In the genomic region with DNA sequence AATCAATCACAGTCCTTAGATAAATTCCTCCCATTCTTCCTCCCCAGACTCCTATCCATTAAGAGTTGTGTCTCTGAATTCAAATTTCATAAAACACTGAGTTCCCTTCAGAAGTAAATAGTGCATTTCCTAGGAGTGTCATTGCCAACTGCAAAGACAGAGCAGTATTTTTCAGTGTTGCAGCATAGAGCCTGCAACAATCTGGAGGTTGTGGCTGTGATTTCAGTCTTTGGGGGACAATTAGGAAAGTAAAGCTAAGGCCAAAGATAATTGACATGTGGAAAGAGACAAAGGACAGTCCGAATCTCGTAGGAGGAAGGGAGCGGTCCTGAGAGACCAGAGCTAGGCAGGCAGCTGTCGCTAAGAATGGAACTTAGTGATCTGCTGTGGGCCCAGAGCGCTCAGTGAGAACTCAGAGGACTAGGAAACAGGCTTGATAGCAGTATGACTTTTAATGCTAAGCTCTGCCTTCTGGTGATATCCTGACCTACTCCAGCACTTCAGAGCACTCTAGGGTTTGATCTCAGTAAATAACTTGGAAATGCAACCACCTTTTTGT, we compare ENCODE assay signal across 17 cellular contexts. TPM values are rescaled to one million over a fixed set of nuclear protein-coding genes. Genes with fewer than 3 reads are reported as not detected.
DNase-seq lines count a peak whose midpoint lies in the region; ATAC-seq and TF ChIP-seq lines count a peak whose summit lies in the region.
"Had no signal": no experiment of that assay in that cellular context is flagged by ENCODE, and none has a peak within 500 bp of the region (broad histone marks: within the 10 kb centered on the region; RNA-seq: fewer than 3 reads in every experiment).

No MANE protein-coding gene starts in this region.

- no peak overlapping the region for H3K4me3 Mint-ChIP-seq in memory B cell
- no peak overlapping the region for H3K4me3 Mint-ChIP-seq in activated naive CD4-positive, alpha-beta T cell treated with anti-CD3 and anti-CD28 coated beads for 36 hours
- no peak overlapping the region for H3K4me3 Mint-ChIP-seq in stimulated activated naive CD8-positive, alpha-beta T cell treated with anti-CD3 and anti-CD28 coated beads, Interleukin-15, amount 100 ng/mL, for 72 hours

- H3K9me3 ChIP-seq in spleen (no peaks in the 10 kb centered on the region), adrenal gland (replicated peaks in 1 of 3) (no peaks in the 10 kb centered on the region)

- no peaks in the 10 kb centered on the region for H3K9me3 Mint-ChIP-seq in memory B cell
- no peaks in the 10 kb centered on the region for H3K9me3 Mint-ChIP-seq in activated naive CD4-positive, alpha-beta T cell treated with anti-CD3 and anti-CD28 coated beads for 36 hours
- H3K9me3 Mint-ChIP-seq in stimulated activated naive CD8-positive, alpha-beta T cell treated with anti-CD3 and anti-CD28 coated beads, Interleukin-15, amount 100 ng/mL, for 72 hours, result no peaks in the 10 kb centered on the region
- H3K9me3 Mint-ChIP-seq: activated T-helper 2 cell treated with anti-CD3 and anti-CD28 coated beads, Interferon-gamma antibody, Interleukin-2, Interleukin-4, amounts not matched to agents 10 μg/mL and 5 μg/mL and 100 μg/mL, durations not matched to agents 14 hours and 24 hours and 36 hours had no signal

- intact Hi-C loops in Right ventricle myocardium inferior (cut with DNase I) (no loop called here), cardiac septum (cut with DNase I) (no loop called here), spleen (cut with DNase I; ENCODE audit: low total_unique reads) (no loop called here), adrenal gland (cut with DNase I) (no loop called here)
- intact Hi-C loops in activated naive CD4-positive, alpha-beta T cell treated with anti-CD3 and anti-CD28 coated beads for 36 hours (cut with micrococcal nuclease), result no loop called here

- peak overlapping the region; percentile 21 for H3K27ac Mint-ChIP-seq in memory B cell
- no peak overlapping the region for H3K27ac Mint-ChIP-seq in activated naive CD4-positive, alpha-beta T cell treated with anti-CD3 and anti-CD28 coated beads for 36 hours
- peak overlapping the region in 1 of 2 donors; percentile 2 for H3K27ac Mint-ChIP-seq in stimulated activated naive CD8-positive, alpha-beta T cell treated with anti-CD3 and anti-CD28 coated beads, Interleukin-15, amount 100 ng/mL, for 72 hours
- H3K27ac Mint-ChIP-seq: activated T-helper 2 cell treated with anti-CD3 and anti-CD28 coated beads, Interferon-gamma antibody, Interleukin-2, Interleukin-4, amounts not matched to agents 10 μg/mL and 5 μg/mL and 100 μg/mL, durations not matched to agents 14 hours and 24 hours and 36 hours had no signal

- TF ChIP-seq POLR2A in spleen (IDR thresholded peaks at IDR 0.05) (no peak), adrenal gland (IDR thresholded peaks at IDR 0.05) (no peak)

- H3K27me3 ChIP-seq in spleen (replicated peaks in 1 of 7) (no peaks in the 10 kb centered on the region), adrenal gland (no peaks in the 10 kb centered on the region)

- peak; percentile 90 for ATAC-seq in Right ventricle myocardium inferior
- no peak for ATAC-seq in memory B cell (ENCODE audit: low read depth)
- no peak for ATAC-seq in stimulated activated naive CD8-positive, alpha-beta T cell treated with anti-CD3 and anti-CD28 coated beads, Interleukin-15, amount 100 ng/mL, for 72 hours
- ATAC-seq: Panc1 had no signal

- H3K36me3 Mint-ChIP-seq in memory B cell, result peaks cover 49% of the 10 kb centered on the region
- H3K36me3 Mint-ChIP-seq in activated naive CD4-positive, alpha-beta T cell treated with anti-CD3 and anti-CD28 coated beads for 36 hours (ENCODE audit: low read depth), result peaks cover 45% of the 10 kb centered on the region

- H3K4me1 ChIP-seq in spleen (peaks cover 0 to 9% (median 0%) of the 10 kb centered on the region in 6 donors), adrenal gland (replicated peaks in 1 of 2) (no peaks in the 10 kb centered on the region)

- H3K27ac ChIP-seq in spleen (peak overlapping the region in 6 of 8 donors; percentile 16 to 76 (median 62)), adrenal gland (peak overlapping the region in 2 of 5 donors; percentile 6 to 48)
- H3K27ac ChIP-seq: 22Rv1, C4-2B had no signal

- H3K4me3 ChIP-seq in spleen (no peak overlapping the region), adrenal gland (no peak overlapping the region)

- no peaks in the 10 kb centered on the region for H3K27me3 Mint-ChIP-seq in memory B cell
- H3K27me3 Mint-ChIP-seq in activated naive CD4-positive, alpha-beta T cell treated with anti-CD3 and anti-CD28 coated beads for 36 hours (ENCODE audit: low read depth), result no peaks in the 10 kb centered on the region
- H3K27me3 Mint-ChIP-seq in stimulated activated naive CD8-positive, alpha-beta T cell treated with anti-CD3 and anti-CD28 coated beads, Interleukin-15, amount 100 ng/mL, for 72 hours, result no peaks in the 10 kb centered on the region

- DNase-seq in Right ventricle myocardium inferior (ENCODE audit: missing footprints) (peak; percentile 74), cardiac septum (ENCODE audit: low spot score) (no peak), memory B cell (ENCODE audit: low spot score in 2 of 2) (no peak), spleen (no peak), adrenal gland (no peak), NCI-H82 treated with DMSO at 0.1 percent for 48 hours (lab: John Stamatoyannopoulos, UW; ENCODE audit: unreplicated experiment) (no peak)
- no peak for DNase-seq in activated naive CD4-positive, alpha-beta T cell treated with anti-CD3 and anti-CD28 coated beads for 36 hours
- no peak for DNase-seq in stimulated activated naive CD8-positive, alpha-beta T cell treated with anti-CD3 and anti-CD28 coated beads, Interleukin-15, amount 100 ng/mL, for 72 hours
- DNase-seq: EL, H7, NCI-H2081, retina, SW 1271 had no signal

- H3K36me3 ChIP-seq in spleen (peaks cover 0 to 81% (median 18%) of the 10 kb centered on the region in 6 donors), adrenal gland (replicated peaks in 1 of 2) (peaks cover 0 to 10% of the 10 kb centered on the region in 2 donors)

- TF ChIP-seq CTCF in spleen (IDR thresholded peaks at IDR 0.05 in 8 of 11, conservative IDR thresholded peaks at IDR 0.05 in 3 of 11) (no peak), adrenal gland (IDR thresholded peaks at IDR 0.05) (no peak)

- WGBS in spleen, 5 donors, result 82 to 95% (median 91%) methylated on average over 5 of the region's 5 CpGs
- WGBS in adrenal gland, 4 donors, result 81 to 92% (median 88%) methylated on average over 5 of the region's 5 CpGs

- peaks cover 4% of the 10 kb centered on the region for H3K4me1 Mint-ChIP-seq in memory B cell
- H3K4me1 Mint-ChIP-seq in activated naive CD4-positive, alpha-beta T cell treated with anti-CD3 and anti-CD28 coated beads for 36 hours (ENCODE audit: low read depth), result no peaks in the 10 kb centered on the region
- H3K4me1 Mint-ChIP-seq in stimulated activated naive CD8-positive, alpha-beta T cell treated with anti-CD3 and anti-CD28 coated beads, Interleukin-15, amount 100 ng/mL, for 72 hours, result no peaks in the 10 kb centered on the region

- CTCF ChIA-PET in activated naive CD4-positive, alpha-beta T cell treated with anti-CD3 and anti-CD28 coated beads for 36 hours (lab: Charles Lee), result no interaction called here

RNA-seq across cellular contexts. Expression of a gene that starts 46.2 kb away (rescaled TPM):
- total RNA-seq in Right ventricle myocardium inferior (13.9 TPM), cardiac septum (14.0 TPM), spleen (10 to 100 TPM; 19.3 to 41.7 (median 27.8) TPM), adrenal gland (10 to 100 TPM; 13.9 to 36.7 (median 18.9) TPM)
- polyA plus RNA-seq in spleen (10 to 100 TPM in 2 of 3 donors, 1 to 10 TPM in 1; 7.1 to 14.8 (median 10.6) TPM), adrenal gland (10 to 100 TPM in 2 of 3 donors, 1 to 10 TPM in 1; 4.9 to 33.9 (median 10.5) TPM)
- total RNA-seq in activated naive CD4-positive, alpha-beta T cell treated with anti-CD3 and anti-CD28 coated beads for 36 hours, result 10 to 100 TPM; 20.2 to 20.8 TPM
